Comparison of ENCODE assay signal across 8 cellular contexts in the genomic region with DNA sequence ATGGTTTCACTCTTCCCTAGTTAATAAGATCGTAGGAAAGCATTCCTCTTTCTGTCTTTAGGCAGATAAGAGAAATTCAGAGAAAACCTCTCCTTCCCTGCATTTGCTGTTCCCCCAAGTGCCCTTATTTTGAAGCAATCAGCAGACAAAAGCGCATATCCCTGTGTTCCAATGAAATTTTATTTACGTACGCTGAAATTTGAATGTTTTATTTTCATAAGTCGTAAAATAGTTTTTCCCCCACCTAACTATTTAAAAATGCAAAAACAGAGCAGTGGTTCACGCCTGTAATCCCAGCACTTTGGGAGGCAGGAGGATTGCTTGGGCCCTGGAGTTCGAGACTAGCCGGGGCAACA. TPM values are rescaled to one million over a fixed set of nuclear protein-coding genes. Genes with fewer than 3 reads are reported as not detected.
A peak's percentile ranks its signal among the peaks of the same experiment; 100 is the strongest.
DNase-seq lines count a peak whose midpoint lies in the region; ATAC-seq, FAIRE-seq and TF ChIP-seq lines count a peak whose summit lies in the region.

No MANE protein-coding gene starts in this region.

- H3K4me3 ChIP-seq in kidney (ENCODE audit: low read length in 2 of 2) (peak overlapping the region; percentile 6 to 94), stomach smooth muscle (ENCODE audit: low read length in 2 of 2) (peak overlapping the region; percentile 83 to 95)

- H3K4me1 Mint-ChIP-seq in T-helper 2 cell treated with Interferon-gamma antibody and Interleukin-4, amounts not matched to agents 5 μg/mL and 100 μg/mL, for 36 hours (ENCODE audit: low read depth), result peaks cover 22% of the 10 kb centered on the region
- H3K4me1 Mint-ChIP-seq in activated T-helper 17 cell treated with anti-CD3 and anti-CD28 coated beads, Interleukin-2, amount 50 U/mL, for 72 hours, result no peaks in the 10 kb centered on the region

- peaks cover 7% of the 10 kb centered on the region for H3K9me3 Mint-ChIP-seq in T-helper 2 cell treated with Interferon-gamma antibody and Interleukin-4, amounts not matched to agents 5 μg/mL and 100 μg/mL, for 36 hours
- H3K9me3 Mint-ChIP-seq in activated T-helper 17 cell treated with anti-CD3 and anti-CD28 coated beads, Interleukin-2, amount 50 U/mL, for 72 hours, result no peaks in the 10 kb centered on the region

- peaks cover 8% of the 10 kb centered on the region for H3K36me3 Mint-ChIP-seq in T-helper 2 cell treated with Interferon-gamma antibody and Interleukin-4, amounts not matched to agents 5 μg/mL and 100 μg/mL, for 36 hours (ENCODE audit: low read depth)
- peaks cover 16% of the 10 kb centered on the region for H3K36me3 Mint-ChIP-seq in activated T-helper 17 cell treated with anti-CD3 and anti-CD28 coated beads, Interleukin-2, amount 50 U/mL, for 72 hours (ENCODE audit: low read depth)

- peaks cover 0 to 2% of the 10 kb centered on the region in 2 donors for H3K36me3 ChIP-seq in kidney (ENCODE audit: control insufficient read depth in 1 of 2, insufficient read depth in 2 of 2, low read length in 2 of 2)
- peaks cover 0 to 2% of the 10 kb centered on the region in 2 donors for H3K36me3 ChIP-seq in stomach smooth muscle (ENCODE audit: control insufficient read depth in 2 of 2, insufficient read depth in 2 of 2, low read length in 2 of 2)

- no peak for ATAC-seq in activated T-helper 17 cell treated with anti-CD3 and anti-CD28 coated beads, Interleukin-2, amount 50 U/mL, for 72 hours (replicated peaks)

- in situ Hi-C loops in GM13977 (cut with MboI; ENCODE audit: low pct_unique_long_range_greater_than_20kb, low sequenced_read_pairs, unreplicated experiment), result no loop called here

- intact Hi-C loops in kidney (cut with DNase I), result no loop called here

- no peak for FAIRE-seq in kidney (lab: Jason Lieb, UNC)

- H3K9me3 ChIP-seq in kidney (ENCODE audit: control insufficient read depth in 1 of 2, low read length in 2 of 2) (no peaks in the 10 kb centered on the region), stomach smooth muscle (ENCODE audit: control insufficient read depth in 2 of 2, low read length in 2 of 2) (no peaks in the 10 kb centered on the region)

- peak overlapping the region; percentile 93 for H3K27ac Mint-ChIP-seq in T-helper 2 cell treated with Interferon-gamma antibody and Interleukin-4, amounts not matched to agents 5 μg/mL and 100 μg/mL, for 36 hours
- H3K27ac Mint-ChIP-seq in activated T-helper 17 cell treated with anti-CD3 and anti-CD28 coated beads, Interleukin-2, amount 50 U/mL, for 72 hours, result peak overlapping the region; percentile 93

- H3K4me1 ChIP-seq in kidney (ENCODE audit: control insufficient read depth in 1 of 2, insufficient read depth in 1 of 2, low read depth in 1 of 2, low read length in 2 of 2) (peaks cover 0 to 7% of the 10 kb centered on the region in 2 donors), stomach smooth muscle (ENCODE audit: control insufficient read depth, insufficient read depth, low read length) (peaks cover 8% of the 10 kb centered on the region)

- H3K27ac ChIP-seq in kidney (ENCODE audit: low read depth in 2 of 2, low read length in 2 of 2), result peak overlapping the region in 1 of 2 donors; percentile 81
- H3K27ac ChIP-seq in stomach smooth muscle (ENCODE audit: low read length), result peak overlapping the region; percentile 88

- H3K9ac ChIP-seq in kidney (ENCODE audit: low read length in 2 of 2) (no peak overlapping the region), stomach smooth muscle (ENCODE audit: low read length in 2 of 2) (no peak overlapping the region)

- no peak for TF ChIP-seq CTCF in kidney (IDR thresholded peaks at IDR 0.05; ENCODE audit: borderline replicate concordance, extremely low read depth, insufficient read depth)
- TF ChIP-seq CTCF in GM13977 (IDR thresholded peaks at IDR 0.05; ENCODE audit: extremely low read depth, insufficient read depth, missing control alignments), result no peak

- H3K4me3 Mint-ChIP-seq in T-helper 2 cell treated with Interferon-gamma antibody and Interleukin-4, amounts not matched to agents 5 μg/mL and 100 μg/mL, for 36 hours, result peak overlapping the region; percentile 94
- H3K4me3 Mint-ChIP-seq in activated T-helper 17 cell treated with anti-CD3 and anti-CD28 coated beads, Interleukin-2, amount 50 U/mL, for 72 hours, result peak overlapping the region; percentile 91

- DNase-seq in T-helper 2 cell treated with Interferon-gamma antibody and Interleukin-4, amounts not matched to agents 5 μg/mL and 100 μg/mL, for 36 hours (ENCODE audit: low spot score), result no peak
- DNase-seq in T-helper 2 cell (no peak), kidney (no peak), SIG-M5 (lab: John Stamatoyannopoulos, UW) (no peak), GM13977 (ENCODE audit: low spot score) (no peak), GM03348 (ENCODE audit: low spot score) (no peak)

- no peaks in the 10 kb centered on the region for H3K27me3 ChIP-seq in stomach smooth muscle (ENCODE audit: control insufficient read depth in 1 of 2, insufficient read depth in 2 of 2, low read length in 2 of 2)

- no peaks in the 10 kb centered on the region for H3K27me3 Mint-ChIP-seq in T-helper 2 cell treated with Interferon-gamma antibody and Interleukin-4, amounts not matched to agents 5 μg/mL and 100 μg/mL, for 36 hours (ENCODE audit: low read depth)
- H3K27me3 Mint-ChIP-seq in activated T-helper 17 cell treated with anti-CD3 and anti-CD28 coated beads, Interleukin-2, amount 50 U/mL, for 72 hours, result no peaks in the 10 kb centered on the region

RNA-seq across cellular contexts. Expression of gene MRI1, which starts 17.2 kb away (rescaled TPM):
- total RNA-seq in activated T-helper 17 cell treated with anti-CD3 and anti-CD28 coated beads, Interleukin-2, amount 50 U/mL, for 72 hours, result 10 to 100 TPM; 45.3 to 53.7 TPM
- 46.5 TPM for total RNA-seq in kidney
- 18.8 TPM for polyA plus RNA-seq in kidney (ENCODE audit: insufficient read depth, low read depth, low replicate concordance)

RNA-seq across cellular contexts. Expression of gene C19orf53, which starts 27.2 kb away (rescaled TPM):
- 100 to 1,000 TPM in 1 of 2 donors, 10 to 100 TPM in 1; 76.7 to 127 TPM for total RNA-seq in activated T-helper 17 cell treated with anti-CD3 and anti-CD28 coated beads, Interleukin-2, amount 50 U/mL, for 72 hours
- 62.7 TPM for total RNA-seq in kidney
- 264 TPM for polyA plus RNA-seq in kidney (ENCODE audit: insufficient read depth, low read depth, low replicate concordance)

RNA-seq across cellular contexts. Expression of gene ZSWIM4, which starts 48.2 kb away (rescaled TPM):
- 10 to 100 TPM in 1 of 2 donors, 1 to 10 TPM in 1; 5.4 to 10.6 TPM for total RNA-seq in activated T-helper 17 cell treated with anti-CD3 and anti-CD28 coated beads, Interleukin-2, amount 50 U/mL, for 72 hours
- total RNA-seq in kidney, result 13.7 TPM
- polyA plus RNA-seq in kidney (ENCODE audit: insufficient read depth, low read depth, low replicate concordance), result 1.4 TPM
